Comparison of ENCODE assay signal across 28 cellular contexts in the genomic region with DNA sequence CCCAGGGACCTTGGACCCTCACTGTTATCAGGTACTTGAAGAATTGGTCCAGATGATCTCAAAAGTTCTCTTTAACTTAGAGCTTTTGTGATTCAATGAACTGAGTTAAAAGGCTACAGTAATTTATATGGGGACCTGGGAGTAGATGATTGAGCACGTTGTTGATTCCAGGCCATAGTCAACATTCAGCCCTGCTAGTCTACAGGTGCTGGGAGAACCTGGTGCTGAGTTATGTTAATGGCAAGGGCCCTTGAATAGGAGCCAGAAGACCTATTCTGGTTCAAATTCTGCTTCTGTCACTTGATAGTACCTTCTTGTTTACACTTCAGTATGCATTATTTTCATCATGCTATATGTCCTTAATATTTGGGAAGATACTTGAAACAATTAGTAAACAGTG.
"Had no signal": no experiment of that assay in that cellular context is flagged by ENCODE, and none has a peak within 500 bp of the region (broad histone marks: within the 10 kb centered on the region; RNA-seq: fewer than 3 reads in every experiment).

No MANE protein-coding gene starts in this region.

- H3K4me1 ChIP-seq: prostate gland, testis, thyroid gland, transverse colon, vagina had no signal

- H3K27ac Mint-ChIP-seq: naive thymus-derived CD4-positive, alpha-beta T cell; natural killer cell treated with Interleukin-12 subunit alpha and Interleukin-12 subunit beta and Interleukin-15 and Interleukin-18, amount 100 ng/mL, for 72 hours had no signal

- H3K27me3 ChIP-seq: hepatocyte, pancreas, stomach, testis, thyroid gland, transverse colon, upper lobe of left lung, vagina had no signal

- H3K9me3 Mint-ChIP-seq: naive thymus-derived CD4-positive, alpha-beta T cell; natural killer cell treated with Interleukin-12 subunit alpha and Interleukin-12 subunit beta and Interleukin-15 and Interleukin-18, amount 100 ng/mL, for 72 hours; neural crest cell; stimulated activated naive B cell treated with anti-CD40 and anti-IgM and Interleukin-4, amounts not matched to agents 10 μg/mL and 1 μg/mL and 100 μg/mL, for 72 hours had no signal

- H3K4me3 ChIP-seq: hepatocyte, left ventricle myocardium inferior, lung, mucosa of descending colon, pancreas, prostate gland, skin epidermis, stomach, testis, thyroid gland, transverse colon, upper lobe of left lung, vagina had no signal

- H3K27ac ChIP-seq: hepatocyte, left ventricle myocardium inferior, pancreas, prostate gland, skin epidermis, stomach, testis, thyroid gland, transverse colon, upper lobe of left lung, vagina had no signal

- H3K4me1 Mint-ChIP-seq: naive thymus-derived CD4-positive, alpha-beta T cell; neural crest cell had no signal

- H3K36me3 ChIP-seq: pancreas, prostate gland, transverse colon had no signal

- H3K4me3 Mint-ChIP-seq: naive thymus-derived CD4-positive, alpha-beta T cell; natural killer cell treated with Interleukin-12 subunit alpha and Interleukin-12 subunit beta and Interleukin-15 and Interleukin-18, amount 100 ng/mL, for 72 hours; neural crest cell; stimulated activated naive B cell treated with anti-CD40 and anti-IgM and Interleukin-4, amounts not matched to agents 10 μg/mL and 1 μg/mL and 100 μg/mL, for 72 hours had no signal

- H3K36me3 Mint-ChIP-seq: natural killer cell treated with Interleukin-12 subunit alpha and Interleukin-12 subunit beta and Interleukin-15 and Interleukin-18, amount 100 ng/mL, for 72 hours had no signal

- H3K9me3 ChIP-seq: left ventricle myocardium inferior, mucosa of descending colon, pancreas, prostate gland, stomach, testis, thyroid gland, transverse colon, upper lobe of left lung, vagina had no signal

- DNase-seq: islet precursor cell; left ventricle myocardium inferior; mesendoderm; midbrain; mucosa of descending colon; naive thymus-derived CD4-positive, alpha-beta T cell; nucleus accumbens; pancreas; posterior cingulate gyrus; retina; right cardiac atrium; stimulated activated CD4-positive, alpha-beta T cell treated with anti-CD3 and anti-CD28 coated beads, Interleukin-12 subunit alpha, Interleukin-12 subunit beta, amount 100 ng/mL, for 4 hours; stimulated activated CD4-positive, alpha-beta T cell treated with anti-CD3 and anti-CD28 coated beads, Interleukin-15, amount 100 ng/mL, for 24 hours; stimulated activated CD4-positive, alpha-beta T cell treated with anti-CD3 and anti-CD28 coated beads, Interleukin-4, amount 100 ng/mL, for 24 hours; stimulated activated naive B cell treated with anti-CD40 and anti-IgM and Interleukin-4, amounts not matched to agents 10 μg/mL and 1 μg/mL and 100 μg/mL, for 72 hours; stimulated activated naive CD8-positive, alpha-beta T cell treated with anti-CD3 and anti-CD28 coated beads, Interleukin-15, Interleukin-2, amounts not matched to agents 100 U/mL and 50 U/mL, for 24 hours; stomach; testis; thyroid gland; transverse colon; upper lobe of left lung had no signal
